Comparison of ENCODE assay signal across 1 cellular context in the genomic region with DNA sequence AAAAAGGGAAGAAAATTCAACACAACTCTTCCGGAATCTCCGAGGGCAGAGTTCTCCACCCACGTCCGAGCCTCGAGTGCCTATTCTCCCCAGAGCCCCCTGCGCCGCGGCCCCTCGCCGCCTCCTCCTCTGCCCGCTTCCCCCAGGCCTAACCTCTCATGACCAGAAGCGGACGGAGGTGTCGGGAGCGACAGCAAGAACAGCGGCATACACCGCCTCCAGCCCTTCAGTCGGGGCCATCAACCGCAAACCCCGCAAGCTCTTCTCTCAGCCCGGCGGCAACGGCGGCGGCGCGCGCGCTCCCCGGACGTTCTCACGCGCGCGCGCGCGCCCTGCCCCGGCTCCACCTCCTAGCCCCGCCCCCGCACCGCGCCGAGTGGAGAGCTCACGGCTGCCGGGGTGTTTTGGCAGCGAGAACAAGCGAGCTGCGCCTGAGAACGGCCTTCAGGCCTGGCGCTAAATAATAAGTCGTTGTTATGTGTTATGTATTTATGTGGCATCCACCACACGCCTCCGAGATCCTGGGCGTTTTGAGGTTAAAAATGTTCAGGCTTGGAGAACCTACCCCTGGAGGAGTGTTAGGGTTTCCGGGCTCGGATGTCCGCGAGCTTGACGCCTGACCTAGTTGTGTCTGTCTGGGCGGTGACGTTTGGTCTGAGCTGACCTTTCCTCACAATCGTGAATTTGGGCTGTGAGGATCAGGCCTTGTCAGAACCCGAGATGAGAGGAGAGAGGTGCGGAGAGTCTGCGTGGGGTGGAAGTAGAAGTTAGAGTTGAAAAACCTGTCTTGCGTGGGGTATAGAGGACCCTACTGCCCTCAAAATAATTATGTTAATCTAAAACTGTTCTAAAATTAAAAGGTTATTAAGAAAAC.
TF ChIP-seq lines count a peak whose summit lies in the region.

A gene with protein sequence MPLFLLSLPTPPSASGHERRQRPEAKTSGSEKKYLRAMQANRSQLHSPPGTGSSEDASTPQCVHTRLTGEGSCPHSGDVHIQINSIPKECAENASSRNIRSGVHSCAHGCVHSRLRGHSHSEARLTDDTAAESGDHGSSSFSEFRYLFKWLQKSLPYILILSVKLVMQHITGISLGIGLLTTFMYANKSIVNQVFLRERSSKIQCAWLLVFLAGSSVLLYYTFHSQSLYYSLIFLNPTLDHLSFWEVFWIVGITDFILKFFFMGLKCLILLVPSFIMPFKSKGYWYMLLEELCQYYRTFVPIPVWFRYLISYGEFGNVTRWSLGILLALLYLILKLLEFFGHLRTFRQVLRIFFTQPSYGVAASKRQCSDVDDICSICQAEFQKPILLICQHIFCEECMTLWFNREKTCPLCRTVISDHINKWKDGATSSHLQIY (minus strand): TSS at position 286 of the 874 bp plus-strand sequence. CDS start 77 bp downstream, at position 209.

TF ChIP-seq in HEK293, 187 proteins besides CTCF, POLR2A, EP300 and RAD21 (continued from another document and continues in another):
- TF ChIP-seq ZNF37A (tag by site-specific recombination; IDR thresholded peaks at IDR 0.05), result 0 out of 2 replicates have a peak, but pooled peaks have one; percentile 35
- peak; percentile 96; the same call in 1 of the 2 replicates for TF ChIP-seq ZBTB1 (tag by site-specific recombination; IDR thresholded peaks at IDR 0.05)
- TF ChIP-seq PRDM1 (tag by site-specific recombination; IDR thresholded peaks at IDR 0.05), result peak; percentile 2; the same call in 1 of the 2 replicates
- no peak for TF ChIP-seq ZNF10 (tag by site-specific recombination; IDR thresholded peaks at IDR 0.05)
- TF ChIP-seq ZIC2 (tag by site-specific recombination; IDR thresholded peaks at IDR 0.05), result no peak
- no peak; the same call in 1 of the 2 replicates for TF ChIP-seq ZNF768 (tag by site-specific recombination; IDR thresholded peaks at IDR 0.05)
- peak; percentile 80 for TF ChIP-seq ZNF600 (tag by site-specific recombination; IDR thresholded peaks at IDR 0.05)
- no peak for TF ChIP-seq ZNF292 (tag by site-specific recombination; IDR thresholded peaks at IDR 0.05; ENCODE audit: borderline replicate concordance, low read depth)
- no peak for TF ChIP-seq ZNF544 (tag by site-specific recombination; IDR thresholded peaks at IDR 0.05)
- 0 out of 2 replicates have a peak, but pooled peaks have one; percentile 13 for TF ChIP-seq ZNF843 (tag by site-specific recombination; IDR thresholded peaks at IDR 0.05)
- TF ChIP-seq, protein P1, sequence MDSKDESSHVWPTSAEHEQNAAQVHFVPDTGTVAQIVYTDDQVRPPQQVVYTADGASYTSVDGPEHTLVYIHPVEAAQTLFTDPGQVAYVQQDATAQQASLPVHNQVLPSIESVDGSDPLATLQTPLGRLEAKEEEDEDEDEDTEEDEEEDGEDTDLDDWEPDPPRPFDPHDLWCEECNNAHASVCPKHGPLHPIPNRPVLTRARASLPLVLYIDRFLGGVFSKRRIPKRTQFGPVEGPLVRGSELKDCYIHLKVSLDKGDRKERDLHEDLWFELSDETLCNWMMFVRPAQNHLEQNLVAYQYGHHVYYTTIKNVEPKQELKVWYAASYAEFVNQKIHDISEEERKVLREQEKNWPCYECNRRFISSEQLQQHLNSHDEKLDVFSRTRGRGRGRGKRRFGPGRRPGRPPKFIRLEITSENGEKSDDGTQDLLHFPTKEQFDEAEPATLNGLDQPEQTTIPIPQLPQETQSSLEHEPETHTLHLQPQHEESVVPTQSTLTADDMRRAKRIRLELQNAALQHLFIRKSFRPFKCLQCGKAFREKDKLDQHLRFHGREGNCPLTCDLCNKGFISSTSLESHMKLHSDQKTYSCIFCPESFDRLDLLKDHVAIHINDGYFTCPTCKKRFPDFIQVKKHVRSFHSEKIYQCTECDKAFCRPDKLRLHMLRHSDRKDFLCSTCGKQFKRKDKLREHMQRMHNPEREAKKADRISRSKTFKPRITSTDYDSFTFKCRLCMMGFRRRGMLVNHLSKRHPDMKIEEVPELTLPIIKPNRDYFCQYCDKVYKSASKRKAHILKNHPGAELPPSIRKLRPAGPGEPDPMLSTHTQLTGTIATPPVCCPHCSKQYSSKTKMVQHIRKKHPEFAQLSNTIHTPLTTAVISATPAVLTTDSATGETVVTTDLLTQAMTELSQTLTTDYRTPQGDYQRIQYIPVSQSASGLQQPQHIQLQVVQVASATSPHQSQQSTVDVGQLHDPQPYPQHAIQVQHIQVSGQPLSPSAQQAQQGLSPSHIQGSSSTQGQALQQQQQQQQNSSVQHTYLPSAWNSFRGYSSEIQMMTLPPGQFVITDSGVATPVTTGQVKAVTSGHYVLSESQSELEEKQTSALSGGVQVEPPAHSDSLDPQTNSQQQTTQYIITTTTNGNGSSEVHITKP (tag by site-specific recombination; IDR thresholded peaks at IDR 0.05), result peak; percentile 100
- TF ChIP-seq ZNF138 (tag by site-specific recombination; IDR thresholded peaks at IDR 0.05; ENCODE audit: borderline replicate concordance), result no peak
- TF ChIP-seq ZNF513 (tag by site-specific recombination; IDR thresholded peaks at IDR 0.05), result no peak
- TF ChIP-seq ZNF76 (tag by site-specific recombination; IDR thresholded peaks at IDR 0.05; ENCODE audit: borderline replicate concordance, low read depth), result no peak
- TF ChIP-seq ZNF785 (tag by site-specific recombination; IDR thresholded peaks at IDR 0.05), result no peak
- TF ChIP-seq BCL6B (tag by site-specific recombination; IDR thresholded peaks at IDR 0.05), result no peak
- TF ChIP-seq KLF8 (tag by site-specific recombination; IDR thresholded peaks at IDR 0.05), result no peak; the same call in 1 of the 2 replicates
- no peak for TF ChIP-seq ZFP37 (tag by site-specific recombination; IDR thresholded peaks at IDR 0.05)
- no peak for TF ChIP-seq HOXD13 (CRISPR knock-in tag; IDR thresholded peaks at IDR 0.05; ENCODE audit: borderline replicate concordance)
- peak; percentile 46; the same call in 1 of the 2 replicates for TF ChIP-seq SP3 (tag by site-specific recombination; IDR thresholded peaks at IDR 0.05)
- TF ChIP-seq, protein P2, sequence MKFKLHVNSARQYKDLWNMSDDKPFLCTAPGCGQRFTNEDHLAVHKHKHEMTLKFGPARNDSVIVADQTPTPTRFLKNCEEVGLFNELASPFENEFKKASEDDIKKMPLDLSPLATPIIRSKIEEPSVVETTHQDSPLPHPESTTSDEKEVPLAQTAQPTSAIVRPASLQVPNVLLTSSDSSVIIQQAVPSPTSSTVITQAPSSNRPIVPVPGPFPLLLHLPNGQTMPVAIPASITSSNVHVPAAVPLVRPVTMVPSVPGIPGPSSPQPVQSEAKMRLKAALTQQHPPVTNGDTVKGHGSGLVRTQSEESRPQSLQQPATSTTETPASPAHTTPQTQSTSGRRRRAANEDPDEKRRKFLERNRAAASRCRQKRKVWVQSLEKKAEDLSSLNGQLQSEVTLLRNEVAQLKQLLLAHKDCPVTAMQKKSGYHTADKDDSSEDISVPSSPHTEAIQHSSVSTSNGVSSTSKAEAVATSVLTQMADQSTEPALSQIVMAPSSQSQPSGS (tag by site-specific recombination; IDR thresholded peaks at IDR 0.05; ENCODE audit: low read depth), result 0 out of 2 replicates have a peak, but pooled peaks have one; percentile 24
- no peak for TF ChIP-seq ZNF514 (tag by site-specific recombination; IDR thresholded peaks at IDR 0.05)
- no peak for TF ChIP-seq ZNF621 (tag by site-specific recombination; IDR thresholded peaks at IDR 0.05)
- no peak for TF ChIP-seq ZNF112 (tag by site-specific recombination; IDR thresholded peaks at IDR 0.05)
- TF ChIP-seq KLF9 (tag by site-specific recombination; IDR thresholded peaks at IDR 0.05; ENCODE audit: low read depth), result 0 out of 2 replicates have a peak, but pooled peaks have one; percentile 36
- TF ChIP-seq ZSCAN23 (tag by site-specific recombination; IDR thresholded peaks at IDR 0.05), result no peak
- TF ChIP-seq ZNF585B (tag by site-specific recombination; IDR thresholded peaks at IDR 0.05), result no peak
- no peak for TF ChIP-seq ZNF623 (tag by site-specific recombination; IDR thresholded peaks at IDR 0.05)
- TF ChIP-seq ZXDB (tag by site-specific recombination; IDR thresholded peaks at IDR 0.05), result no peak; the same call in none of the 2 replicates
- TF ChIP-seq WT1 (tag by site-specific recombination; IDR thresholded peaks at IDR 0.05), result no peak
- TF ChIP-seq, protein P3, sequence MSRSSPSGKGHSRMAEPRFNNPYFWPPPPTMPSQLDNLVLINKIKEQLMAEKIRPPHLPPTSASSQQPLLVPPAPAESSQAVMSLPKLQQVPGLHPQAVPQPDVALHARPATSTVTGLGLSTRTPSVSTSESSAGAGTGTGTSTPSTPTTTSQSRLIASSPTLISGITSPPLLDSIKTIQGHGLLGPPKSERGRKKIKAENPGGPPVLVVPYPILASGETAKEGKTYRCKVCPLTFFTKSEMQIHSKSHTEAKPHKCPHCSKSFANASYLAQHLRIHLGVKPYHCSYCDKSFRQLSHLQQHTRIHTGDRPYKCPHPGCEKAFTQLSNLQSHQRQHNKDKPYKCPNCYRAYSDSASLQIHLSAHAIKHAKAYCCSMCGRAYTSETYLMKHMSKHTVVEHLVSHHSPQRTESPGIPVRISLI (tag by site-specific recombination; IDR thresholded peaks at IDR 0.05), result no peak
- TF ChIP-seq ZNF423 (tag by site-specific recombination; IDR thresholded peaks at IDR 0.05), result no peak
- 0 out of 2 replicates have a peak, but pooled peaks have one; percentile 10 for TF ChIP-seq SP2 (tag by site-specific recombination; IDR thresholded peaks at IDR 0.05)
- TF ChIP-seq ZNF114 (tag by site-specific recombination; IDR thresholded peaks at IDR 0.05), result no peak
- no peak for TF ChIP-seq ZNF658 (tag by site-specific recombination; IDR thresholded peaks at IDR 0.05)
- TF ChIP-seq ZFP69B (tag by site-specific recombination; IDR thresholded peaks at IDR 0.05), result no peak
- no peak for TF ChIP-seq ZBTB11 (tag by site-specific recombination; conservative IDR thresholded peaks at IDR 0.05; ENCODE audit: low read depth)
- TF ChIP-seq KLF1 (tag by site-specific recombination; IDR thresholded peaks at IDR 0.05), result no peak
- TF ChIP-seq GLIS2 (tag by site-specific recombination; IDR thresholded peaks at IDR 0.05), result no peak
- TF ChIP-seq PBX3 (CRISPR knock-in tag; IDR thresholded peaks at IDR 0.05), result no peak; the same call in 1 of the 2 replicates
- TF ChIP-seq ZNF214 (tag by site-specific recombination; IDR thresholded peaks at IDR 0.05; ENCODE audit: borderline replicate concordance), result no peak
- TF ChIP-seq ZNF670 (tag by site-specific recombination; IDR thresholded peaks at IDR 0.05; ENCODE audit: low read depth), result no peak
- TF ChIP-seq ZNF140 (tag by site-specific recombination; IDR thresholded peaks at IDR 0.05), result no peak
